Comparison of ENCODE assay signal across 1 cellular context in genomic region chr16:69132424-69133252, GRCh38.
TF ChIP-seq lines count a peak whose summit lies in the region.

A gene with protein sequence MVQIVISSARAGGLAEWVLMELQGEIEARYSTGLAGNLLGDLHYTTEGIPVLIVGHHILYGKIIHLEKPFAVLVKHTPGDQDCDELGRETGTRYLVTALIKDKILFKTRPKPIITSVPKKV (minus strand): TSS chr16:69132588. CDS start chr16:69121458, 11,130 bp downstream.
Gene UTP4 (plus strand): TSS chr16:69132649. CDS start chr16:69133460, 811 bp downstream.

TF ChIP-seq in HEK293, 187 proteins besides CTCF, POLR2A, EP300 and RAD21 (continued from another document and continues in another):
- TF ChIP-seq, protein P1, sequence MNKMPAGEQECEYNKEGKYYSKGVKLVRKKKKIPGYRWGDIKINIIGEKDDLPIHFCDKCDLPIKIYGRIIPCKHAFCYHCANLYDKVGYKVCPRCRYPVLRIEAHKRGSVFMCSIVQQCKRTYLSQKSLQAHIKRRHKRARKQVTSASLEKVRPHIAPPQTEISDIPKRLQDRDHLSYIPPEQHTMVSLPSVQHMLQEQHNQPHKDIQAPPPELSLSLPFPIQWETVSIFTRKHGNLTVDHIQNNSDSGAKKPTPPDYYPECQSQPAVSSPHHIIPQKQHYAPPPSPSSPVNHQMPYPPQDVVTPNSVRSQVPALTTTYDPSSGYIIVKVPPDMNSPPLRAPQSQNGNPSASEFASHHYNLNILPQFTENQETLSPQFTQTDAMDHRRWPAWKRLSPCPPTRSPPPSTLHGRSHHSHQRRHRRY (tag by site-specific recombination; IDR thresholded peaks at IDR 0.05) = no peak
- TF ChIP-seq ZNF621 (tag by site-specific recombination; IDR thresholded peaks at IDR 0.05) = no peak
- TF ChIP-seq ZNF133 (tag by site-specific recombination; IDR thresholded peaks at IDR 0.05) = no peak
- no peak for TF ChIP-seq ZNF148 (tag by site-specific recombination; IDR thresholded peaks at IDR 0.05; ENCODE audit: borderline replicate concordance)
- TF ChIP-seq ZNF366 (tag by site-specific recombination; conservative IDR thresholded peaks at IDR 0.05) = no peak
- no peak for TF ChIP-seq ZNF280D (tag by site-specific recombination; IDR thresholded peaks at IDR 0.05)
- no peak for TF ChIP-seq ZNF214 (tag by site-specific recombination; IDR thresholded peaks at IDR 0.05; ENCODE audit: borderline replicate concordance)
- peak; percentile 83; the same call in 1 of the 2 replicates for TF ChIP-seq KLF16 (tag by site-specific recombination; IDR thresholded peaks at IDR 0.05)
- no peak for TF ChIP-seq ZNF654 (tag by site-specific recombination; IDR thresholded peaks at IDR 0.05; ENCODE audit: low read depth)
- TF ChIP-seq ZNF843 (tag by site-specific recombination; IDR thresholded peaks at IDR 0.05) = peak; percentile 54; the same call in 1 of the 2 replicates
- TF ChIP-seq ZEB2 (tag by site-specific recombination; IDR thresholded peaks at IDR 0.05) = peak; percentile 60
- TF ChIP-seq ZFHX2 (tag by site-specific recombination; conservative IDR thresholded peaks at IDR 0.05) = peak; percentile 29
- no peak for TF ChIP-seq ZNF785 (tag by site-specific recombination; IDR thresholded peaks at IDR 0.05)
- TF ChIP-seq, protein P2, sequence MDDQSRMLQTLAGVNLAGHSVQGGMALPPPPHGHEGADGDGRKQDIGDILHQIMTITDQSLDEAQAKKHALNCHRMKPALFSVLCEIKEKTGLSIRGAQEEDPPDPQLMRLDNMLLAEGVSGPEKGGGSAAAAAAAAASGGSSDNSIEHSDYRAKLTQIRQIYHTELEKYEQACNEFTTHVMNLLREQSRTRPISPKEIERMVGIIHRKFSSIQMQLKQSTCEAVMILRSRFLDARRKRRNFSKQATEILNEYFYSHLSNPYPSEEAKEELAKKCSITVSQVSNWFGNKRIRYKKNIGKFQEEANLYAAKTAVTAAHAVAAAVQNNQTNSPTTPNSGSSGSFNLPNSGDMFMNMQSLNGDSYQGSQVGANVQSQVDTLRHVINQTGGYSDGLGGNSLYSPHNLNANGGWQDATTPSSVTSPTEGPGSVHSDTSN (CRISPR knock-in tag; IDR thresholded peaks at IDR 0.05) = 0 out of 2 replicates have a peak, but pooled peaks have one; percentile 27
- TF ChIP-seq ZNF768 (tag by site-specific recombination; IDR thresholded peaks at IDR 0.05) = no peak
- TF ChIP-seq ZBTB20 (tag by site-specific recombination; IDR thresholded peaks at IDR 0.05) = peak; percentile 40; the same call in 1 of the 2 replicates
- TF ChIP-seq ZNF692 (tag by site-specific recombination; IDR thresholded peaks at IDR 0.05) = peak; percentile 61
- no peak for TF ChIP-seq ZNF362 (tag by site-specific recombination; IDR thresholded peaks at IDR 0.05)
- TF ChIP-seq ZNF221 (tag by site-specific recombination; IDR thresholded peaks at IDR 0.05; ENCODE audit: borderline replicate concordance) = no peak
- no peak for TF ChIP-seq TRIM28 (IDR thresholded peaks at IDR 0.05; ENCODE audit: borderline replicate concordance, low read length)
- TF ChIP-seq ZNF571 (tag by site-specific recombination; IDR thresholded peaks at IDR 0.05) = no peak
- TF ChIP-seq ZNF664 (tag by site-specific recombination; IDR thresholded peaks at IDR 0.05) = no peak
- peak; percentile 56 for TF ChIP-seq ZXDB (tag by site-specific recombination; IDR thresholded peaks at IDR 0.05)
- no peak for TF ChIP-seq SALL2 (tag by site-specific recombination; IDR thresholded peaks at IDR 0.05; ENCODE audit: borderline replicate concordance)
- peak; percentile 31; the same call in 1 of the 2 replicates for TF ChIP-seq GLIS2 (tag by site-specific recombination; IDR thresholded peaks at IDR 0.05)
- no peak for TF ChIP-seq ZNF501 (tag by site-specific recombination; IDR thresholded peaks at IDR 0.05)
- TF ChIP-seq ZNF335 (tag by site-specific recombination; conservative IDR thresholded peaks at IDR 0.05) = peak; percentile 63
- no peak for TF ChIP-seq ZNF416 (tag by site-specific recombination; IDR thresholded peaks at IDR 0.05)
- TF ChIP-seq IKZF3 (tag by site-specific recombination; IDR thresholded peaks at IDR 0.05) = no peak
- TF ChIP-seq KLF8 (tag by site-specific recombination; IDR thresholded peaks at IDR 0.05) = peak; percentile 35; the same call in 1 of the 2 replicates
- no peak for TF ChIP-seq ZNF354C (tag by site-specific recombination; IDR thresholded peaks at IDR 0.05; ENCODE audit: borderline replicate concordance, low read depth)
- peak; percentile 40; the same call in 1 of the 2 replicates for TF ChIP-seq ZNF398 (tag by site-specific recombination; IDR thresholded peaks at IDR 0.05)
- TF ChIP-seq ZNF157 (tag by site-specific recombination; IDR thresholded peaks at IDR 0.05) = no peak
- no peak for TF ChIP-seq PRDM10 (tag by site-specific recombination; IDR thresholded peaks at IDR 0.05)
- TF ChIP-seq ZNF274 (IDR thresholded peaks at IDR 0.05; ENCODE audit: low read length) = no peak
- no peak for TF ChIP-seq ZNF274 (tag by site-specific recombination; IDR thresholded peaks at IDR 0.05; ENCODE audit: borderline replicate concordance)
- TF ChIP-seq ZNF530 (tag by site-specific recombination; IDR thresholded peaks at IDR 0.05; ENCODE audit: low read depth) = no peak
- no peak for TF ChIP-seq HIC1 (tag by site-specific recombination; IDR thresholded peaks at IDR 0.05)
- no peak for TF ChIP-seq ZNF837 (tag by site-specific recombination; IDR thresholded peaks at IDR 0.05)
- TF ChIP-seq ZNF155 (tag by site-specific recombination; IDR thresholded peaks at IDR 0.05) = no peak
- no peak for TF ChIP-seq WT1 (tag by site-specific recombination; IDR thresholded peaks at IDR 0.05)
- no peak for TF ChIP-seq ZNF341 (tag by site-specific recombination; IDR thresholded peaks at IDR 0.05; ENCODE audit: low read depth)
- TF ChIP-seq ZNF558 (tag by site-specific recombination; IDR thresholded peaks at IDR 0.05) = no peak
